Comparison of ENCODE assay signal across 8 cellular contexts in the genomic region with DNA sequence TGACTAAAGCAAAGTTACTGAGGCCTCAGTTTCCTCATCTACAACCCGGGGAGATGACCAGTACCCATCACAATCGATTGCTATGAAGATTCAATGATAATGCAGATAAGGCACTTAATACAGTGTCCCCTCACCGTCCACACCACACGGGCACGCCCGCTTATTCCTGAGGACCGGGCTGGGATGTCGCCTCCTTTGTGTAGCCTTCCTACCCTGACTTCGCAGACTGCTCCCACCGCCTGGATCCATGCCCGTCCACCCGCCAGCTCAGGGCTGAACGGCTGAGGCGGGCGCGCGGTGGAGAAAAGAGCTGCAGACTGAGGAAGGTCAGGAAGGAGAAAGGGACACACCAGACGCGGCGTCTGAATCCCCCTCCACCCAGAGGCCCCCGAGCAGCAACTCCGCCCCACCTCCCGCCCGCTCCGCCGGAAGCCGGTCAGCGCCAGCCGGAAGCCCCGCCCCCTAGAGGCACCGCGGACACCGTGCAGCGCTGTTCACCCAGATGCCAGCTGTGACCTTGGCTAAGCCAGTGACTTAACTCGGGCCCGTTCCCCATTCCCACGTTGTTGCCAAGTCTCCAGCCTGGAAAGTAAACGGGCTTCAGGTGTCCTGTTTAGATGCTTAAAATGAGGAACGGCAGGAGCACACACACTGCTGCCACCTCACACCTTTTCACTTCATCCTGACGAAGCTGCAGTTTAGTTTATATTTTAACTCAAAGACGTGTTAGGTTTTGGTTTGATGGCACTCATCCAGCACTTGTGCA.
DNase-seq lines count a peak whose midpoint lies in the region; ATAC-seq and TF ChIP-seq lines count a peak whose summit lies in the region.

KRABD2 (minus strand) TSS at position 403 of the 766 bp plus-strand sequence.

- ATAC-seq in HG02642 (IDR thresholded peaks at IDR 0.05; ENCODE audit: poor library complexity, unreplicated experiment) (peak; percentile 95), aorta (ENCODE audit: low FRiP score) (peak; percentile 98)

- intact Hi-C loops in aorta (cut with DNase I), result no loop called here

- peak; percentile 79 for TF ChIP-seq CTCF in GM12864 (IDR thresholded peaks at IDR 0.05; ENCODE audit: low read depth, low read length, missing control alignments)
- TF ChIP-seq CTCF in astrocyte of the cerebellum (IDR thresholded peaks at IDR 0.05; ENCODE audit: low read depth, low read length, missing control alignments), result peak; percentile 69

- in situ Hi-C loops in astrocyte of the cerebellum (cut with HindIII; ENCODE audit: low sequenced_read_pairs), result loop anchor here (5.0 kb wide), 1 partner anchor 59 kb away; no protein-coding TSS in a partner anchor

- H3K36me3 ChIP-seq in aorta (ENCODE audit: control insufficient read depth in 1 of 2, insufficient read depth in 2 of 2, low read length in 1 of 2), result peaks cover 0 to 8% of the 10 kb centered on the region in 2 donors

- DNase-seq in GM12864 (ENCODE audit: low read depth), result peak; percentile 64
- peak; percentile 88 for DNase-seq in NCI-H1694 treated with DMSO at 0.1 percent for 48 hours (lab: John Stamatoyannopoulos, UW)
- DNase-seq in T-helper 9 cell, result peak; percentile 87
- DNase-seq in astrocyte of the cerebellum (ENCODE audit: low read depth), result no peak
- DNase-seq in hippocampal formation (lab: John Stamatoyannopoulos, UW), result peak; percentile 64 to 84
- peak; percentile 65 for DNase-seq in renal cortical epithelial cell (ENCODE audit: low read depth)
- DNase-seq in aorta, result peak; percentile 94 to 98

- peaks cover 0 to 2% of the 10 kb centered on the region in 2 donors for H3K4me1 ChIP-seq in aorta (ENCODE audit: control insufficient read depth in 1 of 2, insufficient read depth in 2 of 2, low read length in 2 of 2)

- H3K27ac ChIP-seq in aorta (ENCODE audit: low read depth in 1 of 2, low read length in 2 of 2), result peak within 1 kb of the TSS in 1 of 2 donors; percentile 55

- 0 to 1% methylated on average over 41 of the region's 41 CpGs for WGBS in aorta, 2 donors

- H3K27me3 ChIP-seq in aorta (ENCODE audit: control insufficient read depth in 1 of 2, insufficient read depth in 2 of 2, low read length in 1 of 2), result no peaks in the 10 kb centered on the region

- H3K4me3 ChIP-seq in GM12864 (ENCODE audit: low read depth, low read length) (peak within 1 kb of the TSS; percentile 71), astrocyte of the cerebellum (ENCODE audit: low read depth, low read length) (peak within 1 kb of the TSS; percentile 87), aorta (ENCODE audit: low read length in 2 of 2) (peak within 1 kb of the TSS; percentile 55 to 68)

- no peaks in the 10 kb centered on the region for H3K9me3 ChIP-seq in aorta (ENCODE audit: control insufficient read depth, low read length)
